ENCODE assay signal across 8 cellular contexts in genomic region chr5:75717082-75717922, GRCh38. TPM values are rescaled to one million over a fixed set of nuclear protein-coding genes. Genes with fewer than 3 reads are reported as not detected.
A peak's percentile ranks its signal among the peaks of the same experiment; 100 is the strongest.
DNase-seq lines count a peak whose midpoint lies in the region; ATAC-seq and TF ChIP-seq lines count a peak whose summit lies in the region.

Gene POC5 (minus strand): TSS chr5:75717437. CDS start chr5:75712937, 4,500 bp downstream.

- H3K4me3 ChIP-seq in upper lobe of right lung: peak within 1 kb of the TSS; percentile 78

- peak within 1 kb of the TSS; percentile 97 for H3K27ac Mint-ChIP-seq in T-helper 17 cell

- H3K36me3 Mint-ChIP-seq in T-helper 17 cell (ENCODE audit: low read depth): peaks cover 12% of the 10 kb centered on the region

- H3K4me1 ChIP-seq in upper lobe of right lung: peaks cover 9% of the 10 kb centered on the region

- H3K27me3 ChIP-seq in upper lobe of right lung: no peaks in the 10 kb centered on the region

- H3K9me3 ChIP-seq in T-helper 17 cell (ENCODE audit: control insufficient read depth, low read length, poor library complexity, severe bottlenecking): no peaks in the 10 kb centered on the region
- no peaks in the 10 kb centered on the region for H3K9me3 ChIP-seq in upper lobe of right lung

- ATAC-seq in HG02885 (IDR thresholded peaks at IDR 0.05; ENCODE audit: poor library complexity, unreplicated experiment): peak; percentile 96
- peak; percentile 94 for ATAC-seq in T-helper 17 cell
- ATAC-seq in left cardiac atrium: peak; percentile 99 to 100
- peak; percentile 99 for ATAC-seq in upper lobe of right lung

- H3K27me3 Mint-ChIP-seq in T-helper 17 cell: peaks cover 7% of the 10 kb centered on the region

- TF ChIP-seq POLR2A in GM15510 (IDR thresholded peaks at IDR 0.05; ENCODE audit: borderline replicate concordance, extremely low read depth, insufficient read length): peak; percentile 88

- peaks cover 5% of the 10 kb centered on the region for H3K36me3 ChIP-seq in upper lobe of right lung

- H3K4me1 Mint-ChIP-seq in T-helper 17 cell: peaks cover 35% of the 10 kb centered on the region

- TF ChIP-seq CTCF in upper lobe of right lung (IDR thresholded peaks at IDR 0.05): no peak

- intact Hi-C loops in left cardiac atrium (cut with DNase I): no loop called here
- intact Hi-C loops in posterior vena cava (cut with DNase I): no loop called here
- intact Hi-C loops in upper lobe of right lung (cut with DNase I): no loop called here

- peak within 1 kb of the TSS; percentile 99 for H3K4me3 Mint-ChIP-seq in T-helper 17 cell

- peak within 1 kb of the TSS; percentile 82 for H3K27ac ChIP-seq in upper lobe of right lung

- DNase-seq in NCI-H1694 treated with DMSO at 0.1 percent for 48 hours (lab: John Stamatoyannopoulos, UW): peak; percentile 93
- DNase-seq in T-helper 17 cell: peak; percentile 97 to 98 (median 97)
- peak; percentile 47 to 97 (median 89) for DNase-seq in amygdala (lab: John Stamatoyannopoulos, UW)
- DNase-seq in left cardiac atrium: peak; percentile 96
- DNase-seq in posterior vena cava (ENCODE audit: low spot score): peak; percentile 99
- DNase-seq in upper lobe of right lung: peak; percentile 97

RNA-seq across cellular contexts. Expression of gene POC5, which starts in this region (rescaled TPM):
- 10 to 100 TPM in 1 of 2 donors, 1 to 10 TPM in 1; 9.9 to 11.1 TPM for total RNA-seq in T-helper 17 cell
- total RNA-seq in left cardiac atrium: 1 to 10 TPM; 4.3 to 4.6 TPM
- 1 to 10 TPM; 8.8 to 9.1 TPM for total RNA-seq in posterior vena cava
- 9.1 TPM for total RNA-seq in upper lobe of right lung

Comparison
In these comparisons a context has a peak if more than half of its experiments do, and no peak if none do; other contexts are left out.
1. Peak in every context shown above with its lines: DNase-seq, ATAC-seq, H3K4me3 ChIP-seq and H3K27ac ChIP-seq.